In genomic region chr11:45209904-45210699, GRCh38 we compare ENCODE assay signal across 8 cellular contexts.
DNase-seq lines count a peak whose midpoint lies in the region; ATAC-seq and TF ChIP-seq lines count a peak whose summit lies in the region.

No MANE protein-coding gene starts in this region.

- H3K27me3 Mint-ChIP-seq in nephron (ENCODE audit: low read depth) (no peaks in the 10 kb centered on the region), progenitor cell of endocrine pancreas (no peaks in the 10 kb centered on the region)

- DNase-seq in AG10803 (ENCODE audit: low read depth) (peak; percentile 16), NCI-H2227 (lab: John Stamatoyannopoulos, UW; ENCODE audit: unreplicated experiment) (peak; percentile 67), fibroblast of the aortic adventitia (ENCODE audit: low read depth) (peak; percentile 36), kidney tubule cell (ENCODE audit: low spot score) (no peak), DMS53 (lab: John Stamatoyannopoulos, UW) (no peak), progenitor cell of endocrine pancreas (ENCODE audit: low spot score, unreplicated experiment) (no peak)

- TF ChIP-seq CTCF in AG10803 (conservative IDR thresholded peaks at IDR 0.05; ENCODE audit: low read length): no peak
- TF ChIP-seq CTCF in fibroblast of the aortic adventitia (IDR thresholded peaks at IDR 0.05; ENCODE audit: insufficient read depth, low read length): no peak
- TF ChIP-seq CTCF in nephron (IDR thresholded peaks at IDR 0.05; ENCODE audit: unreplicated experiment in 3 of 3): peak in 1 of 3 experiments; percentile 11
- TF ChIP-seq CTCF in progenitor cell of endocrine pancreas (IDR thresholded peaks at IDR 0.05; ENCODE audit: unreplicated experiment): no peak

- H3K27ac Mint-ChIP-seq in nephron (peak overlapping the region; percentile 95 to 99 (median 99)), progenitor cell of endocrine pancreas (no peak overlapping the region)

- H3K9me3 Mint-ChIP-seq in nephron: no peaks in the 10 kb centered on the region
- no peaks in the 10 kb centered on the region for H3K9me3 Mint-ChIP-seq in progenitor cell of endocrine pancreas (ENCODE audit: low read depth)

- peak overlapping the region; percentile 23 to 69 (median 50) for H3K4me3 Mint-ChIP-seq in nephron
- no peak overlapping the region for H3K4me3 Mint-ChIP-seq in progenitor cell of endocrine pancreas (ENCODE audit: low read depth)

- ATAC-seq in GM18861 (IDR thresholded peaks at IDR 0.05; ENCODE audit: unreplicated experiment): no peak

- H3K4me1 Mint-ChIP-seq in nephron: peaks cover 30% of the 10 kb centered on the region
- peaks cover 18% of the 10 kb centered on the region for H3K4me1 Mint-ChIP-seq in progenitor cell of endocrine pancreas (ENCODE audit: low read depth)

- no peak overlapping the region for H3K4me3 ChIP-seq in AG10803 (ENCODE audit: low read length)
- no peak overlapping the region for H3K4me3 ChIP-seq in fibroblast of the aortic adventitia (ENCODE audit: low read depth, low read length)

- H3K36me3 Mint-ChIP-seq in nephron (ENCODE audit: low read depth) (peaks cover 34% of the 10 kb centered on the region), progenitor cell of endocrine pancreas (ENCODE audit: insufficient read depth) (peaks cover 7% of the 10 kb centered on the region)

Comparison
In these comparisons a context has a peak if more than half of its experiments do, and no peak if none do; other contexts are left out.
1. DNase-seq: peak in AG10803 (single experiment), NCI-H2227 (single experiment) and fibroblast of the aortic adventitia (single experiment); none in kidney tubule cell (single experiment), DMS53 (single experiment) and progenitor cell of endocrine pancreas (single experiment).